Comparison of ENCODE assay signal across 8 cellular contexts in genomic region chr4:132227349-132228165, GRCh38.
A peak's percentile ranks its signal among the peaks of the same experiment; 100 is the strongest.
DNase-seq lines count a peak whose midpoint lies in the region; ATAC-seq and TF ChIP-seq lines count a peak whose summit lies in the region.

No MANE protein-coding gene starts in this region.

- TF ChIP-seq CTCF in activated CD8-positive, alpha-beta T cell treated with anti-CD3 and anti-CD28 coated beads for 36 hours (IDR thresholded peaks at IDR 0.05): no peak
- peak; percentile 18 for TF ChIP-seq CTCF in lower lobe of right lung (IDR thresholded peaks at IDR 0.05)
- TF ChIP-seq CTCF in suprapubic skin (IDR thresholded peaks at IDR 0.05): no peak

- no peaks in the 10 kb centered on the region for H3K36me3 ChIP-seq in lower lobe of right lung
- H3K36me3 ChIP-seq in suprapubic skin: no peaks in the 10 kb centered on the region

- H3K9me3 ChIP-seq in lower lobe of right lung: no peaks in the 10 kb centered on the region
- H3K9me3 ChIP-seq in suprapubic skin: peaks cover 7% of the 10 kb centered on the region

- POLR2A ChIA-PET in activated CD8-positive, alpha-beta T cell treated with anti-CD3 and anti-CD28 coated beads for 36 hours (lab: Charles Lee): no interaction called here

- H3K27ac Mint-ChIP-seq in activated CD8-positive, alpha-beta T cell treated with anti-CD3 and anti-CD28 coated beads for 36 hours: no peak overlapping the region

- 81% methylated on average over 19 of the region's 19 CpGs for WGBS in suprapubic skin

- DNase-seq in Daoy (ENCODE audit: low read depth) (peak; percentile 53), lower lobe of right lung (no peak), suprapubic skin (ENCODE audit: low spot score in 2 of 2) (no peak), NCI-H1092 (lab: John Stamatoyannopoulos, UW) (no peak)
- DNase-seq in activated CD8-positive, alpha-beta T cell treated with anti-CD3 and anti-CD28 coated beads for 36 hours: peak; percentile 17

- TF ChIP-seq EP300 in suprapubic skin (IDR thresholded peaks at IDR 0.05): no peak

- ATAC-seq in HG03565 (IDR thresholded peaks at IDR 0.05; ENCODE audit: unreplicated experiment) (peak; percentile 53), lower lobe of right lung (no peak), HG02798 (IDR thresholded peaks at IDR 0.05; ENCODE audit: poor library complexity, unreplicated experiment) (no peak), HG02970 (IDR thresholded peaks at IDR 0.05; ENCODE audit: low FRiP score, unreplicated experiment) (no peak)
- no peak for ATAC-seq in activated CD8-positive, alpha-beta T cell treated with anti-CD3 and anti-CD28 coated beads for 36 hours

- intact Hi-C loops in activated CD8-positive, alpha-beta T cell treated with anti-CD3 and anti-CD28 coated beads for 36 hours (cut with micrococcal nuclease): no loop called here
- intact Hi-C loops in lower lobe of right lung (cut with DNase I): no loop called here

- H3K27ac ChIP-seq in lower lobe of right lung (no peak overlapping the region), suprapubic skin (no peak overlapping the region)

- H3K4me3 Mint-ChIP-seq in activated CD8-positive, alpha-beta T cell treated with anti-CD3 and anti-CD28 coated beads for 36 hours: no peak overlapping the region

- no peaks in the 10 kb centered on the region for H3K36me3 Mint-ChIP-seq in activated CD8-positive, alpha-beta T cell treated with anti-CD3 and anti-CD28 coated beads for 36 hours (ENCODE audit: low read depth)

- H3K4me3 ChIP-seq in lower lobe of right lung (no peak overlapping the region), suprapubic skin (no peak overlapping the region)

- CTCF ChIA-PET in activated CD8-positive, alpha-beta T cell treated with anti-CD3 and anti-CD28 coated beads for 36 hours (lab: Charles Lee): no interaction called here

- H3K27me3 Mint-ChIP-seq in activated CD8-positive, alpha-beta T cell treated with anti-CD3 and anti-CD28 coated beads for 36 hours: no peaks in the 10 kb centered on the region

- peaks cover 10% of the 10 kb centered on the region for H3K9me3 Mint-ChIP-seq in activated CD8-positive, alpha-beta T cell treated with anti-CD3 and anti-CD28 coated beads for 36 hours

- H3K4me1 ChIP-seq in lower lobe of right lung (no peaks in the 10 kb centered on the region), suprapubic skin (no peaks in the 10 kb centered on the region)

- no peaks in the 10 kb centered on the region for H3K4me1 Mint-ChIP-seq in activated CD8-positive, alpha-beta T cell treated with anti-CD3 and anti-CD28 coated beads for 36 hours (ENCODE audit: low read depth)

- TF ChIP-seq POLR2A in suprapubic skin (IDR thresholded peaks at IDR 0.05): no peak

- H3K27me3 ChIP-seq in lower lobe of right lung (ENCODE audit: low read depth) (no peaks in the 10 kb centered on the region), suprapubic skin (no peaks in the 10 kb centered on the region)

Comparison
In these comparisons a context has a peak if more than half of its experiments do, and no peak if none do; other contexts are left out.
1. DNase-seq: peak in Daoy (single experiment) and activated CD8-positive, alpha-beta T cell treated with anti-CD3 and anti-CD28 coated beads for 36 hours (single experiment); none in lower lobe of right lung (single experiment), suprapubic skin (0 of 2) and NCI-H1092 (single experiment).